ENCODE assay signal across 1 cellular context in the genomic region with DNA sequence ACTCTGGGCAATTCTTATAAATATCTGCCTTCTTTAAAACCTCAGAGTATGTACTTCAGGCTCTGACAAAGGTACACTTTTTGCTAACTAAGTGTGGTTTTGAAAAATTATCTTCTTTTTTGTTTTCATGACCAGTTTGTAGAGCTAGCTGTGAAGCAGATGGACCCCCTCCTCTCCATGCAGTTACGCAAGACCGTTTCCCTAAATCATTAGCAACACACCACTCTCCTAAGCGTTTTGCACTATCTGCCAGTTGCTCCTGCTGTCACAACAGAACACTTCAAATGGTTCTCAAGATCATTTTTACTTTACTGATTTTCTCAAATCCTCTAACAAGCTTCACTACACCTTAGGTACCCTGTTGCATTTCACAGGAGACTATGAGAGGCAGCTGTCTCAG.
TF ChIP-seq lines count a peak whose summit lies in the region.

No MANE protein-coding gene starts in this region.

TF ChIP-seq in GM23338, 12 proteins besides CTCF, POLR2A, EP300 and RAD21:
- TF ChIP-seq, protein P1, sequence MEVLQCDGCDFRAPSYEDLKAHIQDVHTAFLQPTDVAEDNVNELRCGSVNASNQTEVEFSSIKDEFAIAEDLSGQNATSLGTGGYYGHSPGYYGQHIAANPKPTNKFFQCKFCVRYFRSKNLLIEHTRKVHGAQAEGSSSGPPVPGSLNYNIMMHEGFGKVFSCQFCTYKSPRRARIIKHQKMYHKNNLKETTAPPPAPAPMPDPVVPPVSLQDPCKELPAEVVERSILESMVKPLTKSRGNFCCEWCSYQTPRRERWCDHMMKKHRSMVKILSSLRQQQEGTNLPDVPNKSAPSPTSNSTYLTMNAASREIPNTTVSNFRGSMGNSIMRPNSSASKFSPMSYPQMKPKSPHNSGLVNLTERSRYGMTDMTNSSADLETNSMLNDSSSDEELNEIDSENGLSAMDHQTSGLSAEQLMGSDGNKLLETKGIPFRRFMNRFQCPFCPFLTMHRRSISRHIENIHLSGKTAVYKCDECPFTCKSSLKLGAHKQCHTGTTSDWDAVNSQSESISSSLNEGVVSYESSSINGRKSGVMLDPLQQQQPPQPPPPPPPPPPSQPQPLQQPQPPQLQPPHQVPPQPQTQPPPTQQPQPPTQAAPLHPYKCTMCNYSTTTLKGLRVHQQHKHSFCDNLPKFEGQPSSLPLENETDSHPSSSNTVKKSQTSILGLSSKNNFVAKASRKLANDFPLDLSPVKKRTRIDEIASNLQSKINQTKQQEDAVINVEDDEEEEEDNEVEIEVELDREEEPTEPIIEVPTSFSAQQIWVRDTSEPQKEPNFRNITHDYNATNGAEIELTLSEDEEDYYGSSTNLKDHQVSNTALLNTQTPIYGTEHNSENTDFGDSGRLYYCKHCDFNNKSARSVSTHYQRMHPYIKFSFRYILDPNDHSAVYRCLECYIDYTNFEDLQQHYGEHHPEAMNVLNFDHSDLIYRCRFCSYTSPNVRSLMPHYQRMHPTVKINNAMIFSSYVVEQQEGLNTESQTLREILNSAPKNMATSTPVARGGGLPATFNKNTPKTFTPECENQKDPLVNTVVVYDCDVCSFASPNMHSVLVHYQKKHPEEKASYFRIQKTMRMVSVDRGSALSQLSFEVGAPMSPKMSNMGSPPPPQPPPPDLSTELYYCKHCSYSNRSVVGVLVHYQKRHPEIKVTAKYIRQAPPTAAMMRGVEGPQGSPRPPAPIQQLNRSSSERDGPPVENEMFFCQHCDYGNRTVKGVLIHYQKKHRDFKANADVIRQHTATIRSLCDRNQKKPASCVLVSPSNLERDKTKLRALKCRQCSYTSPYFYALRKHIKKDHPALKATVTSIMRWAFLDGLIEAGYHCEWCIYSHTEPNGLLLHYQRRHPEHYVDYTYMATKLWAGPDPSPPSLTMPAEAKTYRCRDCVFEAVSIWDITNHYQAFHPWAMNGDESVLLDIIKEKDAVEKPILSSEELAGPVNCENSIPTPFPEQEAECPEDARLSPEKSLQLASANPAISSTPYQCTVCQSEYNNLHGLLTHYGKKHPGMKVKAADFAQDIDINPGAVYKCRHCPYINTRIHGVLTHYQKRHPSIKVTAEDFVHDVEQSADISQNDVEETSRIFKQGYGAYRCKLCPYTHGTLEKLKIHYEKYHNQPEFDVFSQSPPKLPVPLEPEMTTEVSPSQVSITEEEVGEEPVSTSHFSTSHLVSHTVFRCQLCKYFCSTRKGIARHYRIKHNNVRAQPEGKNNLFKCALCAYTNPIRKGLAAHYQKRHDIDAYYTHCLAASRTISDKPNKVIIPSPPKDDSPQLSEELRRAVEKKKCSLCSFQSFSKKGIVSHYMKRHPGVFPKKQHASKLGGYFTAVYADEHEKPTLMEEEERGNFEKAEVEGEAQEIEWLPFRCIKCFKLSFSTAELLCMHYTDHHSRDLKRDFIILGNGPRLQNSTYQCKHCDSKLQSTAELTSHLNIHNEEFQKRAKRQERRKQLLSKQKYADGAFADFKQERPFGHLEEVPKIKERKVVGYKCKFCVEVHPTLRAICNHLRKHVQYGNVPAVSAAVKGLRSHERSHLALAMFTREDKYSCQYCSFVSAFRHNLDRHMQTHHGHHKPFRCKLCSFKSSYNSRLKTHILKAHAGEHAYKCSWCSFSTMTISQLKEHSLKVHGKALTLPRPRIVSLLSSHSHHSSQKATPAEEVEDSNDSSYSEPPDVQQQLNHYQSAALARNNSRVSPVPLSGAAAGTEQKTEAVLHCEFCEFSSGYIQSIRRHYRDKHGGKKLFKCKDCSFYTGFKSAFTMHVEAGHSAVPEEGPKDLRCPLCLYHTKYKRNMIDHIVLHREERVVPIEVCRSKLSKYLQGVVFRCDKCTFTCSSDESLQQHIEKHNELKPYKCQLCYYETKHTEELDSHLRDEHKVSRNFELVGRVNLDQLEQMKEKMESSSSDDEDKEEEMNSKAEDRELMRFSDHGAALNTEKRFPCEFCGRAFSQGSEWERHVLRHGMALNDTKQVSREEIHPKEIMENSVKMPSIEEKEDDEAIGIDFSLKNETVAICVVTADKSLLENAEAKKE (CRISPR knock-in tag; IDR thresholded peaks at IDR 0.05), result no peak
- no peak for TF ChIP-seq ZNF114 (CRISPR knock-in tag; IDR thresholded peaks at IDR 0.05)
- TF ChIP-seq NANOG (IDR thresholded peaks at IDR 0.05; ENCODE audit: borderline replicate concordance), result no peak
- TF ChIP-seq POLR2AphosphoS5 (IDR thresholded peaks at IDR 0.05; ENCODE audit: low read depth), result no peak
- no peak for TF ChIP-seq EZH2phosphoT487 (IDR thresholded peaks at IDR 0.05; ENCODE audit: unreplicated experiment)
- no peak for TF ChIP-seq ZNF331 (CRISPR knock-in tag; IDR thresholded peaks at IDR 0.05; ENCODE audit: low read depth)
- TF ChIP-seq, protein P2, sequence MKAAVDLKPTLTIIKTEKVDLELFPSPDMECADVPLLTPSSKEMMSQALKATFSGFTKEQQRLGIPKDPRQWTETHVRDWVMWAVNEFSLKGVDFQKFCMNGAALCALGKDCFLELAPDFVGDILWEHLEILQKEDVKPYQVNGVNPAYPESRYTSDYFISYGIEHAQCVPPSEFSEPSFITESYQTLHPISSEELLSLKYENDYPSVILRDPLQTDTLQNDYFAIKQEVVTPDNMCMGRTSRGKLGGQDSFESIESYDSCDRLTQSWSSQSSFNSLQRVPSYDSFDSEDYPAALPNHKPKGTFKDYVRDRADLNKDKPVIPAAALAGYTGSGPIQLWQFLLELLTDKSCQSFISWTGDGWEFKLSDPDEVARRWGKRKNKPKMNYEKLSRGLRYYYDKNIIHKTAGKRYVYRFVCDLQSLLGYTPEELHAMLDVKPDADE (IDR thresholded peaks at IDR 0.05), result no peak
- no peak for TF ChIP-seq EZH2 (IDR thresholded peaks at IDR 0.05; ENCODE audit: low read depth, unreplicated experiment)
- TF ChIP-seq JUNB (IDR thresholded peaks at IDR 0.05; ENCODE audit: unreplicated experiment), result no peak
- no peak for TF ChIP-seq CREB1 (CRISPR knock-in tag; IDR thresholded peaks at IDR 0.05; ENCODE audit: low read depth)
